In genomic region chr15:33168444-33168843, GRCh38 we compare ENCODE assay signal across 16 cellular contexts.
"Had no signal": no experiment of that assay in that cellular context is flagged by ENCODE, and none has a peak within 500 bp of the region (broad histone marks: within the 10 kb centered on the region; RNA-seq: fewer than 3 reads in every experiment).

No MANE protein-coding gene starts in this region.

- H3K9me3 ChIP-seq: esophagus muscularis mucosa, gastroesophageal sphincter, heart left ventricle, left lung, testis, upper lobe of right lung had no signal

- H3K4me3 ChIP-seq: esophagus muscularis mucosa, gastroesophageal sphincter, heart left ventricle, left lung, smooth muscle cell, testis, upper lobe of right lung had no signal

- H3K36me3 ChIP-seq: esophagus muscularis mucosa, gastroesophageal sphincter, heart left ventricle, left lung, upper lobe of right lung had no signal

- H3K4me2 ChIP-seq: smooth muscle cell had no signal

- H3K27ac ChIP-seq: esophagus muscularis mucosa, gastroesophageal sphincter, heart left ventricle, left lung, testis, upper lobe of right lung had no signal

- H3K4me1 ChIP-seq: esophagus muscularis mucosa, gastroesophageal sphincter, heart left ventricle, left lung, testis, upper lobe of right lung had no signal

- ATAC-seq: activated CD4-positive, alpha-beta T cell treated with anti-CD3 and anti-CD28 coated beads for 36 hours; gastroesophageal sphincter; heart left ventricle; left lung; sciatic nerve; upper lobe of right lung had no signal

- H3K27me3 ChIP-seq: esophagus muscularis mucosa, gastroesophageal sphincter, left lung, testis, upper lobe of right lung had no signal

- DNase-seq: activated CD4-positive, alpha-beta memory T cell treated with anti-CD3 and anti-CD28 coated beads for 36 hours; activated CD4-positive, alpha-beta T cell treated with anti-CD3 and anti-CD28 coated beads for 36 hours; activated T-cell treated with anti-CD3 and anti-CD28 coated beads for 4 hours; dermis blood vessel endothelial cell; effector memory CD4-positive, alpha-beta T cell; heart left ventricle; left lung; nephron progenitor cell; nucleus accumbens; stimulated activated CD4-positive, alpha-beta T cell treated with anti-CD3 and anti-CD28 coated beads, Interleukin-4, amount 100 ng/mL, for 1 hour; testis; upper lobe of right lung had no signal
